ENCODE assay signal across 8 cellular contexts in the genomic region with DNA sequence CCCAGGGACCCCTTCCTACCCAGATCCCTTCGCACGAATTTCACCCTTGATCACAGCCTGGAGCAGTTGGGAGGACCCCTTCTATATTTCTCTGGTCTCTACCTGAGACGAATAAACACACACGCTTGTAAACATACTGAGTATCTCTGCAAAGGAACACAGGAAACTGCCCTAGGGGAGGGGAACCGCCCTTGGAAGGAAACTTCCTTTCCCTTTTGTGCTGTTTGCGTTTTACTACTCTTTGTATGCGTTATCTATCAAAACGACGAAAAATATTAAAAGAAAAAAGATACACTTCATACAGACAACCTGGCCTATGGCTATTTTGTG. TPM values are rescaled to one million over a fixed set of nuclear protein-coding genes. Genes with fewer than 3 reads are reported as not detected.
A peak's percentile ranks its signal among the peaks of the same experiment; 100 is the strongest.
DNase-seq lines count a peak whose midpoint lies in the region; ATAC-seq, FAIRE-seq and TF ChIP-seq lines count a peak whose summit lies in the region.

No MANE protein-coding gene starts in this region.

- H2BK15ac ChIP-seq in H9 (ENCODE audit: low read depth, low read length), result no peak overlapping the region

- FAIRE-seq in A549 (lab: Jason Lieb, UNC), result no peak

- peaks cover 8% of the 10 kb centered on the region; the same call in 1 of the 3 replicates for H3K4me1 ChIP-seq in A549
- no peaks in the 10 kb centered on the region for H3K4me1 ChIP-seq in H9 (ENCODE audit: insufficient read depth, low read length)
- H3K4me1 ChIP-seq in iPS-18a (ENCODE audit: control insufficient read depth, low read depth, low read length), result peaks cover 3% of the 10 kb centered on the region

- H3K27me3 Mint-ChIP-seq in H9 (ENCODE audit: low read depth), result peaks cover 13% of the 10 kb centered on the region
- H3K27me3 Mint-ChIP-seq in activated T-helper 2 cell treated with anti-CD3 and anti-CD28 coated beads, Interferon-gamma antibody, Interleukin-2, Interleukin-4, amounts not matched to agents 10 μg/mL and 5 μg/mL and 100 μg/mL, durations not matched to agents 14 hours and 24 hours and 36 hours (ENCODE audit: low read depth), result no peaks in the 10 kb centered on the region
- no peaks in the 10 kb centered on the region for H3K27me3 Mint-ChIP-seq in stimulated activated naive CD8-positive, alpha-beta T cell treated with anti-CD3 and anti-CD28 coated beads, Interleukin-15, amount 100 ng/mL, for 72 hours

- POLR2A ChIA-PET in A549 (lab: Yijun Ruan, JAX), result no interaction called here

- no peak overlapping the region for H2BK5ac ChIP-seq in H9 (ENCODE audit: insufficient read length, low read length)

- peak overlapping the region; percentile 84 to 98 for H3K27ac ChIP-seq in A549
- no peak overlapping the region for H3K27ac ChIP-seq in H9 (ENCODE audit: insufficient read length, low read depth, low read length)
- H3K27ac ChIP-seq in iPS-18a (ENCODE audit: low read length), result no peak overlapping the region

- peak overlapping the region; percentile 98 for H3K4me2 ChIP-seq in A549
- H3K4me2 ChIP-seq in H9 (ENCODE audit: insufficient read depth, insufficient read length, low read length), result peak overlapping the region; percentile 92

- H3T11ph ChIP-seq in H9 (ENCODE audit: low read length), result no peak overlapping the region

- H2BK12ac ChIP-seq in H9 (ENCODE audit: insufficient read length, low read depth, low read length), result no peak overlapping the region

- H3K4me3 Mint-ChIP-seq in H9, result peak overlapping the region; percentile 89 to 96
- H3K4me3 Mint-ChIP-seq in activated T-helper 2 cell treated with anti-CD3 and anti-CD28 coated beads, Interferon-gamma antibody, Interleukin-2, Interleukin-4, amounts not matched to agents 10 μg/mL and 5 μg/mL and 100 μg/mL, durations not matched to agents 14 hours and 24 hours and 36 hours (ENCODE audit: low read depth), result peak overlapping the region; percentile 89
- H3K4me3 Mint-ChIP-seq in stimulated activated naive CD8-positive, alpha-beta T cell treated with anti-CD3 and anti-CD28 coated beads, Interleukin-15, amount 100 ng/mL, for 72 hours, result peak overlapping the region; percentile 85 to 96

- H3K27me3 ChIP-seq in H9 (ENCODE audit: insufficient read depth, low read length), result no peaks in the 10 kb centered on the region
- peaks cover 6% of the 10 kb centered on the region for H3K27me3 ChIP-seq in iPS-18a (ENCODE audit: control insufficient read depth, insufficient read depth, low read length)

- H3K36me3 Mint-ChIP-seq in H9 (ENCODE audit: insufficient read depth in 1 of 3, low read depth in 3 of 3), result peaks cover 9 to 22% (median 18%) of the 10 kb centered on the region in 3 experiments; a peak in 5 of 7 replicates
- peaks cover 32% of the 10 kb centered on the region for H3K36me3 Mint-ChIP-seq in activated T-helper 2 cell treated with anti-CD3 and anti-CD28 coated beads, Interferon-gamma antibody, Interleukin-2, Interleukin-4, amounts not matched to agents 10 μg/mL and 5 μg/mL and 100 μg/mL, durations not matched to agents 14 hours and 24 hours and 36 hours (ENCODE audit: low read depth)

- peaks cover 11% of the 10 kb centered on the region for H3K36me3 ChIP-seq in iPS-18a (ENCODE audit: control insufficient read depth, low read depth, low read length)

- DNase-seq in A549 (ENCODE audit: low read depth in 1 of 2, low spot score in 1 of 2) (no peak), H9 (no peak), NCI-H187 treated with DMSO at 0.1 percent for 48 hours (lab: John Stamatoyannopoulos, UW) (no peak), occipital lobe (lab: John Stamatoyannopoulos, UW) (no peak), SHP77 treated with DMSO at 0.1 percent for 48 hours (lab: John Stamatoyannopoulos, UW) (no peak)
- DNase-seq in activated T-helper 2 cell treated with anti-CD3 and anti-CD28 coated beads, Interferon-gamma antibody, Interleukin-2, Interleukin-4, amounts not matched to agents 10 μg/mL and 5 μg/mL and 100 μg/mL, durations not matched to agents 14 hours and 24 hours and 36 hours (ENCODE audit: low spot score), result no peak
- no peak for DNase-seq in stimulated activated naive CD8-positive, alpha-beta T cell treated with anti-CD3 and anti-CD28 coated beads, Interleukin-15, amount 100 ng/mL, for 72 hours

- CTCF ChIA-PET in A549 (lab: Yijun Ruan, JAX), result interaction anchor here (0.8 to 3.0 kb wide), 10 partner anchors 9 to 511 kb away, joined by 3 to 30 read pairs (median 4); a partner anchor contains a TSS

- no peaks in the 10 kb centered on the region for H4K20me1 ChIP-seq in H9 (ENCODE audit: control insufficient read depth, insufficient read depth, insufficient read length)

- peak overlapping the region in 2 of 3 experiments; percentile 63 to 68; a peak in 3 of 7 replicates for H3K27ac Mint-ChIP-seq in H9
- H3K27ac Mint-ChIP-seq in activated T-helper 2 cell treated with anti-CD3 and anti-CD28 coated beads, Interferon-gamma antibody, Interleukin-2, Interleukin-4, amounts not matched to agents 10 μg/mL and 5 μg/mL and 100 μg/mL, durations not matched to agents 14 hours and 24 hours and 36 hours, result peak overlapping the region; percentile 84
- peak overlapping the region; percentile 92 to 96 for H3K27ac Mint-ChIP-seq in stimulated activated naive CD8-positive, alpha-beta T cell treated with anti-CD3 and anti-CD28 coated beads, Interleukin-15, amount 100 ng/mL, for 72 hours

- H3K4me1 Mint-ChIP-seq in H9, result peaks cover 5 to 10% of the 10 kb centered on the region in 2 experiments
- peaks cover 22% of the 10 kb centered on the region for H3K4me1 Mint-ChIP-seq in activated T-helper 2 cell treated with anti-CD3 and anti-CD28 coated beads, Interferon-gamma antibody, Interleukin-2, Interleukin-4, amounts not matched to agents 10 μg/mL and 5 μg/mL and 100 μg/mL, durations not matched to agents 14 hours and 24 hours and 36 hours (ENCODE audit: low read depth)
- H3K4me1 Mint-ChIP-seq in stimulated activated naive CD8-positive, alpha-beta T cell treated with anti-CD3 and anti-CD28 coated beads, Interleukin-15, amount 100 ng/mL, for 72 hours, result peaks cover 47% of the 10 kb centered on the region

- H3K14ac ChIP-seq in H9 (ENCODE audit: insufficient read depth, low read length), result no peak overlapping the region

- no peak for TF ChIP-seq POLR2A in A549 (IDR thresholded peaks at IDR 0.05; ENCODE audit: low read length)

- TF ChIP-seq EP300 in A549 (IDR thresholded peaks at IDR 0.05), result no peak

- intact Hi-C loops in activated T-helper 2 cell treated with anti-CD3 and anti-CD28 coated beads, Interferon-gamma antibody, Interleukin-2, Interleukin-4, amounts not matched to agents 10 μg/mL and 5 μg/mL and 100 μg/mL, durations not matched to agents 14 hours and 24 hours and 36 hours (cut with micrococcal nuclease), result loop anchor here (2.0 kb wide), 1 partner anchor 58 kb away; no protein-coding TSS in a partner anchor

- no peak overlapping the region for H4K91ac ChIP-seq in H9 (ENCODE audit: insufficient read length, low read depth, low read length)

- H3K4ac ChIP-seq in H9 (ENCODE audit: low read depth, low read length), result no peak overlapping the region

- no peak overlapping the region for H2BK120ac ChIP-seq in H9 (ENCODE audit: low read depth, low read length, poor library complexity, severe bottlenecking)

- peaks cover 6% of the 10 kb centered on the region for H3K23me2 ChIP-seq in H9 (ENCODE audit: insufficient read length, low read depth, low read length, poor library complexity, severe bottlenecking)

- no peak overlapping the region for H3K18ac ChIP-seq in H9 (ENCODE audit: insufficient read length, low read depth, low read length)

- no peak overlapping the region for H2BK20ac ChIP-seq in H9 (ENCODE audit: low read depth, low read length, poor library complexity, severe bottlenecking)

- peak overlapping the region; percentile 53 for H3K9ac ChIP-seq in H9 (ENCODE audit: extremely low read depth, insufficient read length, low read length)
- peak overlapping the region; percentile 79 for H3K9ac ChIP-seq in iPS-18a (ENCODE audit: low read length)

- peak in 1 of 2 experiments; percentile 6; a peak in 2 of 6 replicates for ATAC-seq in A549
- ATAC-seq in stimulated activated naive CD8-positive, alpha-beta T cell treated with anti-CD3 and anti-CD28 coated beads, Interleukin-15, amount 100 ng/mL, for 72 hours, result peak; percentile 34

- H3K4me3 ChIP-seq in A549 (peak overlapping the region; percentile 97), iPS-18a (ENCODE audit: low read length) (peak overlapping the region; percentile 99)

- no peak overlapping the region for H4K8ac ChIP-seq in H9 (replicated peaks; ENCODE audit: insufficient read length, low read depth, low read length)

- H3K79me2 ChIP-seq in H9 (ENCODE audit: insufficient read depth, low read length), result peaks cover 2% of the 10 kb centered on the region

- H3K9me3 Mint-ChIP-seq in H9, result no peaks in the 10 kb centered on the region
- no peaks in the 10 kb centered on the region for H3K9me3 Mint-ChIP-seq in activated T-helper 2 cell treated with anti-CD3 and anti-CD28 coated beads, Interferon-gamma antibody, Interleukin-2, Interleukin-4, amounts not matched to agents 10 μg/mL and 5 μg/mL and 100 μg/mL, durations not matched to agents 14 hours and 24 hours and 36 hours
- no peaks in the 10 kb centered on the region for H3K9me3 Mint-ChIP-seq in stimulated activated naive CD8-positive, alpha-beta T cell treated with anti-CD3 and anti-CD28 coated beads, Interleukin-15, amount 100 ng/mL, for 72 hours

- H3K56ac ChIP-seq in H9 (ENCODE audit: insufficient read length, low read depth, low read length), result no peak overlapping the region

- H2AFZ ChIP-seq in H9 (ENCODE audit: low read length), result no peak overlapping the region

- H4K5ac ChIP-seq in H9 (ENCODE audit: insufficient read length, low read depth, low read length), result no peak overlapping the region

- no peak overlapping the region for H3K23ac ChIP-seq in H9 (ENCODE audit: insufficient read length, low read depth, low read length)

- 7% methylated on average over 9 of the region's 9 CpGs for WGBS in A549 (ENCODE audit: missing lambda C conversion rate)
- no CpG with 5 or more reads among the region's 9 CpGs for WGBS in H9 (ENCODE audit: extremely low coverage, insufficient read length, low lambda C conversion rate)

- no peak for TF ChIP-seq RAD21 in A549 (conservative IDR thresholded peaks at IDR 0.05 in 1 of 2, IDR thresholded peaks at IDR 0.05 in 1 of 2)

- no peaks in the 10 kb centered on the region for H3K9me3 ChIP-seq in A549
- H3K9me3 ChIP-seq in H9 (ENCODE audit: control insufficient read depth, low read depth, low read length), result no peaks in the 10 kb centered on the region
- H3K9me3 ChIP-seq in iPS-18a (ENCODE audit: control insufficient read depth, low read depth, low read length), result no peaks in the 10 kb centered on the region

- TF ChIP-seq CTCF in A549 (IDR thresholded peaks at IDR 0.05) (no peak), H9 (conservative IDR thresholded peaks at IDR 0.05) (no peak)

- H2AK5ac ChIP-seq in H9 (ENCODE audit: insufficient read length, low read length), result no peak overlapping the region

- H3K79me1 ChIP-seq in H9 (ENCODE audit: insufficient read depth, low read depth, low read length, poor library complexity, severe bottlenecking), result no peaks in the 10 kb centered on the region

RNA-seq across cellular contexts. Expression of a gene that starts 0.8 kb away (rescaled TPM):
- polyA plus RNA-seq in A549 (2011; rRNA removed) (38.5 and 40.3 TPM in 2 replicates), A549 (2017; fragmentation: RNase III; extraction: RNeasy Plus Mini Kit Qiagen cat#74134 plus additional on column Dnase treatment) (28.4 to 29.7 TPM (median 29.4 TPM) in 3 replicates)
- 35.4 and 37.6 TPM in 2 replicates for polyA plus RNA-seq in A549 (2012; cell fraction: cytosol; rRNA removed)
- 29.0 and 33.2 TPM in 2 replicates for polyA plus RNA-seq in A549 (2012; cell fraction: nucleus; rRNA removed)
- 33.5 and 34.3 TPM in 2 replicates for polyA minus RNA-seq in A549 (2011; rRNA and poly(A)+ RNA removed)
- total RNA-seq in H9 (2021) (31.7 and 33.2 TPM in 2 replicates), occipital lobe (25.9 TPM)
- 75.2 and 79.4 TPM in 2 replicates for total RNA-seq in activated T-helper 2 cell treated with anti-CD3 and anti-CD28 coated beads, Interferon-gamma antibody, Interleukin-2, Interleukin-4, amounts not matched to agents 10 μg/mL and 5 μg/mL and 100 μg/mL, durations not matched to agents 14 hours and 24 hours and 36 hours

RNA-seq across cellular contexts. Expression of a gene that starts 4.1 kb away (rescaled TPM):
- 0.08 and 0.15 TPM in 2 replicates for polyA plus RNA-seq in A549 (2011; rRNA removed)
- polyA plus RNA-seq in A549 (2012; cell fraction: cytosol; rRNA removed), result 0.01 and 0.05 TPM in 2 replicates
- polyA plus RNA-seq in A549 (2012; cell fraction: nucleus; rRNA removed), result 0.38 and 0.54 TPM in 2 replicates
- polyA plus RNA-seq in A549 (2017; fragmentation: RNase III; extraction: RNeasy Plus Mini Kit Qiagen cat#74134 plus additional on column Dnase treatment), result 0.09 to 0.12 TPM (median 0.10 TPM) in 3 replicates
- not detected in 2 replicates for polyA minus RNA-seq in A549 (2011; rRNA and poly(A)+ RNA removed)
- total RNA-seq in H9 (2021), result 0.07 TPM in 1 of 2 replicates, not detected in the other
- total RNA-seq in activated T-helper 2 cell treated with anti-CD3 and anti-CD28 coated beads, Interferon-gamma antibody, Interleukin-2, Interleukin-4, amounts not matched to agents 10 μg/mL and 5 μg/mL and 100 μg/mL, durations not matched to agents 14 hours and 24 hours and 36 hours, result not detected in 2 replicates
- total RNA-seq in occipital lobe, result not detected

Comparison
In these comparisons a context has a peak if more than half of its experiments do, and no peak if none do; other contexts are left out.
1. H3K27ac ChIP-seq: peak in A549 (2 of 2); none in H9 (single experiment) and iPS-18a (single experiment).
2. Peak in every context shown above with its lines, with median percentiles within 50 percentile points of each other: H3K27ac Mint-ChIP-seq and H3K4me3 Mint-ChIP-seq.